22 cellular contexts compared by ENCODE assay signal in genomic region chr1:8471451-8471850, GRCh38.
DNase-seq lines count a peak whose midpoint lies in the region; ATAC-seq and TF ChIP-seq lines count a peak whose summit lies in the region.
"Had no signal": no experiment of that assay in that cellular context is flagged by ENCODE, and none has a peak within 500 bp of the region (broad histone marks: within the 10 kb centered on the region; RNA-seq: fewer than 3 reads in every experiment).

No MANE protein-coding gene starts in this region.

- H3K27me3 Mint-ChIP-seq in CD4-positive, CD25-positive, alpha-beta regulatory T cell = no peaks in the 10 kb centered on the region
- no peaks in the 10 kb centered on the region for H3K27me3 Mint-ChIP-seq in activated naive CD8-positive, alpha-beta T cell treated with anti-CD3 and anti-CD28 coated beads for 36 hours
- H3K27me3 Mint-ChIP-seq in progenitor cell of endocrine pancreas = no peaks in the 10 kb centered on the region
- H3K27me3 Mint-ChIP-seq: B cell; CD4-positive, alpha-beta T cell; CD8-positive, alpha-beta memory T cell had no signal

- H3K36me3 ChIP-seq in CD4-positive, CD25-positive, alpha-beta regulatory T cell (ENCODE audit: control insufficient read depth, insufficient read depth, low read length) = no peaks in the 10 kb centered on the region

- peaks cover 18% of the 10 kb centered on the region for H3K4me1 ChIP-seq in CD4-positive, CD25-positive, alpha-beta regulatory T cell (ENCODE audit: control insufficient read depth, insufficient read depth, low read length, poor library complexity, severe bottlenecking)

- H3K27ac Mint-ChIP-seq in CD4-positive, CD25-positive, alpha-beta regulatory T cell = peak overlapping the region in 2 of 3 donors; percentile 62 to 65
- H3K27ac Mint-ChIP-seq in activated naive CD8-positive, alpha-beta T cell treated with anti-CD3 and anti-CD28 coated beads for 36 hours = peak overlapping the region; percentile 14
- peak overlapping the region; percentile 78 for H3K27ac Mint-ChIP-seq in progenitor cell of endocrine pancreas
- H3K27ac Mint-ChIP-seq: B cell; CD8-positive, alpha-beta memory T cell had no signal

- no peak for ATAC-seq in CD4-positive, CD25-positive, alpha-beta regulatory T cell (ENCODE audit: low read depth in 2 of 2)
- ATAC-seq in HG03097 (IDR thresholded peaks at IDR 0.05; ENCODE audit: low FRiP score, unreplicated experiment) (no peak), GM21825 (IDR thresholded peaks at IDR 0.05; ENCODE audit: unreplicated experiment) (no peak)
- ATAC-seq: GM12878 had no signal

- no peaks in the 10 kb centered on the region for H3K27me3 ChIP-seq in CD4-positive, CD25-positive, alpha-beta regulatory T cell (ENCODE audit: control insufficient read depth, insufficient read depth, low read length)
- H3K27me3 ChIP-seq: BLaER1 had no signal

- H3K9me3 ChIP-seq in CD4-positive, CD25-positive, alpha-beta regulatory T cell (ENCODE audit: control insufficient read depth in 2 of 2, low read length in 2 of 2) = no peaks in the 10 kb centered on the region
- H3K9me3 ChIP-seq: BLaER1 had no signal

- no peaks in the 10 kb centered on the region for H3K9me3 Mint-ChIP-seq in CD4-positive, CD25-positive, alpha-beta regulatory T cell
- H3K9me3 Mint-ChIP-seq in activated naive CD8-positive, alpha-beta T cell treated with anti-CD3 and anti-CD28 coated beads for 36 hours = no peaks in the 10 kb centered on the region
- H3K9me3 Mint-ChIP-seq in progenitor cell of endocrine pancreas (ENCODE audit: low read depth) = no peaks in the 10 kb centered on the region
- H3K9me3 Mint-ChIP-seq: CD4-positive, alpha-beta T cell; CD8-positive, alpha-beta memory T cell had no signal

- peaks cover 7% of the 10 kb centered on the region for H3K36me3 Mint-ChIP-seq in CD4-positive, CD25-positive, alpha-beta regulatory T cell
- peaks cover 3% of the 10 kb centered on the region for H3K36me3 Mint-ChIP-seq in activated naive CD8-positive, alpha-beta T cell treated with anti-CD3 and anti-CD28 coated beads for 36 hours
- H3K36me3 Mint-ChIP-seq in progenitor cell of endocrine pancreas (ENCODE audit: insufficient read depth) = peaks cover 5% of the 10 kb centered on the region

- no peak for TF ChIP-seq CTCF in progenitor cell of endocrine pancreas (IDR thresholded peaks at IDR 0.05; ENCODE audit: unreplicated experiment)

- H3K4me3 Mint-ChIP-seq in CD4-positive, CD25-positive, alpha-beta regulatory T cell = no peak overlapping the region
- no peak overlapping the region for H3K4me3 Mint-ChIP-seq in activated naive CD8-positive, alpha-beta T cell treated with anti-CD3 and anti-CD28 coated beads for 36 hours
- H3K4me3 Mint-ChIP-seq in progenitor cell of endocrine pancreas (ENCODE audit: low read depth) = no peak overlapping the region
- H3K4me3 Mint-ChIP-seq: B cell; CD4-positive, alpha-beta T cell; CD8-positive, alpha-beta memory T cell had no signal

- H3K4me3 ChIP-seq in CD4-positive, CD25-positive, alpha-beta regulatory T cell (ENCODE audit: low read depth, low read length) = no peak overlapping the region
- H3K4me3 ChIP-seq: BLaER1, GM12878, GM23248 had no signal

- H3K27ac ChIP-seq in CD4-positive, CD25-positive, alpha-beta regulatory T cell (ENCODE audit: insufficient read depth, low read length, poor library complexity, severe bottlenecking) = no peak overlapping the region
- H3K27ac ChIP-seq: 22Rv1, BLaER1, C4-2B, GM23248 had no signal

- H3K4me1 Mint-ChIP-seq in CD4-positive, CD25-positive, alpha-beta regulatory T cell = peaks cover 20 to 36% (median 29%) of the 10 kb centered on the region in 4 donors
- H3K4me1 Mint-ChIP-seq in activated naive CD8-positive, alpha-beta T cell treated with anti-CD3 and anti-CD28 coated beads for 36 hours = peaks cover 38% of the 10 kb centered on the region
- H3K4me1 Mint-ChIP-seq in progenitor cell of endocrine pancreas (ENCODE audit: low read depth) = peaks cover 28% of the 10 kb centered on the region

- peak; percentile 28 for DNase-seq in activated CD8-positive, alpha-beta memory T cell treated with anti-CD3 and anti-CD28 coated beads for 24 hours
- DNase-seq in activated CD8-positive, alpha-beta memory T cell treated with anti-CD3 and anti-CD28 coated beads, Interleukin-2, amount 50 U/mL, for 48 hours = no peak
- DNase-seq in CD4-positive, CD25-positive, alpha-beta regulatory T cell = no peak
- no peak for DNase-seq in activated naive CD8-positive, alpha-beta T cell treated with anti-CD3 and anti-CD28 coated beads for 36 hours
- DNase-seq in progenitor cell of endocrine pancreas (ENCODE audit: low spot score, unreplicated experiment) = no peak
- no peak for DNase-seq in iPS-NIHi11 (ENCODE audit: low spot score)
- DNase-seq: CD4-positive, alpha-beta T cell; CD8-positive, alpha-beta memory T cell; DMS 273 treated with DMSO at 0.1 percent for 48 hours; DMS79; EL; GDM1; GM23248; H7; HCEC 1CT had no signal

Comparison
In these comparisons a context has a peak if more than half of its experiments do, and no peak if none do; other contexts are left out.
1. H3K27ac Mint-ChIP-seq: peak in every context shown above with its lines; median percentile 78 in progenitor cell of endocrine pancreas; 64 in CD4-positive, CD25-positive, alpha-beta regulatory T cell; 14 in activated naive CD8-positive, alpha-beta T cell treated with anti-CD3 and anti-CD28 coated beads for 36 hours.